26 cellular contexts compared by ENCODE assay signal in genomic region chr14:93717968-93718320, GRCh38.
"Had no signal": no experiment of that assay in that cellular context is flagged by ENCODE, and none has a peak within 500 bp of the region (broad histone marks: within the 10 kb centered on the region; RNA-seq: fewer than 3 reads in every experiment).

No MANE protein-coding gene starts in this region.

- H3K27ac Mint-ChIP-seq: activated CD4-positive, alpha-beta memory T cell treated with anti-CD3 and anti-CD28 coated beads for 36 hours; activated CD4-positive, alpha-beta T cell treated with anti-CD3 and anti-CD28 coated beads for 36 hours; activated CD4-positive, alpha-beta T cell treated with anti-CD3 and anti-CD28 coated beads, Interleukin-2, amount 10 ng/mL, durations not matched to agents 24 days and 14 days; activated CD8-positive, alpha-beta T cell treated with anti-CD3 and anti-CD28 coated beads, Interleukin-2, amount 10 ng/mL, durations not matched to agents 7 days and 5 days; activated naive CD8-positive, alpha-beta T cell; activated T-helper 17 cell treated with anti-CD3 and anti-CD28 coated beads, Interleukin-2, amount 50 U/mL, for 72 hours; dendritic cell treated with granulocyte-macrophage colony-stimulating factor and Interleukin-4, amounts not matched to agents 40 ng/mL and 50 ng/mL, for 4 days; T-helper 17 cell had no signal

- H3K36me3 ChIP-seq: brain microvascular endothelial cell, esophagus squamous epithelium had no signal

- DNase-seq: activated CD4-positive, alpha-beta memory T cell treated with anti-CD3 and anti-CD28 coated beads for 36 hours; activated CD4-positive, alpha-beta T cell treated with anti-CD3 and anti-CD28 coated beads for 36 hours; activated CD4-positive, alpha-beta T cell treated with anti-CD3 and anti-CD28 coated beads, Interleukin-2, amount 10 ng/mL, durations not matched to agents 24 days and 14 days; activated CD4-positive, CD25-positive, alpha-beta regulatory T cell; activated CD4-positive, CD25-positive, alpha-beta regulatory T cell treated with anti-CD3 and anti-CD28 coated beads, Interleukin-2, amount 50 U/mL, for 72 hours; activated CD8-positive, alpha-beta T cell treated with anti-CD3 and anti-CD28 coated beads, Interleukin-2, amount 10 ng/mL, durations not matched to agents 7 days and 5 days; activated effector memory CD4-positive, alpha-beta T cell treated with Interleukin-2 at 50 U/mL for 16 hours; activated gamma-delta T cell treated with Interleukin-2 at 50 U/mL for 16 hours; activated naive CD4-positive, alpha-beta T cell treated with anti-CD3 and anti-CD28 coated beads, Interleukin-2, amount 50 U/mL, for 16 hours; activated naive CD4-positive, alpha-beta T cell treated with Interleukin-2 at 50 U/mL for 16 hours; activated T-cell treated with anti-CD3 and anti-CD28 coated beads, Interleukin-2, amount 50 U/mL, for 4 hours; amniotic stem cell; anterior cingulate cortex; brain microvascular endothelial cell; dorsolateral prefrontal cortex; effector memory CD4-positive, alpha-beta T cell; esophagus squamous epithelium; foreskin melanocyte; T-helper 1 cell; T-helper 17 cell had no signal

- H3K9me3 Mint-ChIP-seq: activated CD4-positive, alpha-beta T cell treated with anti-CD3 and anti-CD28 coated beads, Interleukin-2, amount 10 ng/mL, durations not matched to agents 24 days and 14 days; activated T-cell treated with anti-CD3 and anti-CD28 coated beads, Interleukin-2, amount 50 U/mL, for 4 hours; dendritic cell treated with granulocyte-macrophage colony-stimulating factor and Interleukin-4, amounts not matched to agents 40 ng/mL and 50 ng/mL, for 4 days had no signal

- H3K27me3 ChIP-seq: brain microvascular endothelial cell had no signal

- H3K27me3 Mint-ChIP-seq: activated CD4-positive, alpha-beta T cell treated with anti-CD3 and anti-CD28 coated beads for 36 hours; activated CD4-positive, alpha-beta T cell treated with anti-CD3 and anti-CD28 coated beads, Interleukin-2, amount 10 ng/mL, durations not matched to agents 24 days and 14 days; dendritic cell treated with granulocyte-macrophage colony-stimulating factor and Interleukin-4, amounts not matched to agents 40 ng/mL and 50 ng/mL, for 4 days had no signal

- H3K27ac ChIP-seq: brain microvascular endothelial cell, coronary artery, esophagus squamous epithelium, gastroesophageal sphincter had no signal

- H3K36me3 Mint-ChIP-seq: activated CD4-positive, alpha-beta memory T cell treated with anti-CD3 and anti-CD28 coated beads for 36 hours; activated naive CD8-positive, alpha-beta T cell had no signal

- H3K4me1 Mint-ChIP-seq: activated CD4-positive, alpha-beta T cell treated with anti-CD3 and anti-CD28 coated beads for 36 hours; activated CD4-positive, alpha-beta T cell treated with anti-CD3 and anti-CD28 coated beads, Interleukin-2, amount 10 ng/mL, durations not matched to agents 24 days and 14 days; activated T-helper 17 cell treated with anti-CD3 and anti-CD28 coated beads, Interleukin-2, amount 50 U/mL, for 72 hours; central memory CD8-positive, alpha-beta T cell had no signal

- H3K4me1 ChIP-seq: gastroesophageal sphincter had no signal

- ATAC-seq: activated CD4-positive, alpha-beta T cell treated with anti-CD3 and anti-CD28 coated beads for 36 hours; activated CD8-positive, alpha-beta T cell treated with anti-CD3 and anti-CD28 coated beads, Interleukin-2, amount 10 ng/mL, durations not matched to agents 7 days and 5 days; activated T-cell treated with anti-CD3 and anti-CD28 coated beads, Interleukin-2, amount 50 U/mL, for 4 hours; activated T-helper 17 cell treated with anti-CD3 and anti-CD28 coated beads, Interleukin-2, amount 50 U/mL, for 72 hours; gastroesophageal sphincter; T-helper 17 cell had no signal

- H3K9me3 ChIP-seq: esophagus squamous epithelium, gastroesophageal sphincter had no signal

- H3K4me3 ChIP-seq: coronary artery, dorsolateral prefrontal cortex, esophagus squamous epithelium, gastroesophageal sphincter had no signal

- H3K4me3 Mint-ChIP-seq: activated CD4-positive, alpha-beta memory T cell treated with anti-CD3 and anti-CD28 coated beads for 36 hours; activated CD4-positive, alpha-beta T cell treated with anti-CD3 and anti-CD28 coated beads for 36 hours; activated CD4-positive, alpha-beta T cell treated with anti-CD3 and anti-CD28 coated beads, Interleukin-2, amount 10 ng/mL, durations not matched to agents 24 days and 14 days; activated CD8-positive, alpha-beta T cell treated with anti-CD3 and anti-CD28 coated beads, Interleukin-2, amount 10 ng/mL, durations not matched to agents 7 days and 5 days; activated naive CD8-positive, alpha-beta T cell; activated T-cell treated with anti-CD3 and anti-CD28 coated beads, Interleukin-2, amount 50 U/mL, for 4 hours; activated T-helper 17 cell treated with anti-CD3 and anti-CD28 coated beads, Interleukin-2, amount 50 U/mL, for 72 hours; central memory CD8-positive, alpha-beta T cell; dendritic cell treated with granulocyte-macrophage colony-stimulating factor and Interleukin-4, amounts not matched to agents 40 ng/mL and 50 ng/mL, for 4 days; T-helper 17 cell had no signal
